Comparison of ENCODE assay signal across 12 cellular contexts in the genomic region with DNA sequence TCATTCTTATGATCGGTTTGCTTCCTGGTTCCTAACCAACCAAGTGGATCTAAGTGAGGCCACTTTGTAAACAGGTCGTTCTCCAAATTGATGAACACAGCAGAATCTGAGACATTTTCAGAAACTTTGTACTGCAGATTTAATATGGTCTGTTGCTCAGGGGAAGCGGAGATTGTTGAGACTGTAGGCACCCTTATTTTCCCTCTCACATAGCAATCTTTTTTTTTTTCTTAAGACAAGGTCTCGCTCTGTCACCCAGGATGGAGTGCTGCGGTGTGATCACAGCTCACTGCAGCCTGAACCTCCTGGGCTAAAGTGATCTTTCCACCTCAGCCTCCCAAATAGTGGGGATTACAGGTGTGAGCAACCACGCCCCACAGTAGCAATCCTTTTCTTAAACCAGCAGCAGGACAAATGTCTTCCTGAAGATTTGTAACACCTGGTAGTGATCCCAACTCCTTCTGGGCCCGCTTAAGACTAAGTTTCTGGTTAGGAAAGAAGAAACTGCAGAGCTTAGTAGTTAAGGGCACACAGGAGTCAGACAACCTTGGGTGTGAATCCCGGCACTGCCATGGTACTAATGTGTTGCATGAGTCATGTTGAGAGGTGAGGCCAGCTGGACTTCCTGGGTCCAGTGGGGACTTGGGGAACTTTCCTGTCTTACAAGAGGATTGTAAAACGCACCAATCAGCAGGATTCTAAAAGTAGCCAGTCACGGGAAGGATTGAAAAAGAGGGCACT. TPM values are rescaled to one million over a fixed set of nuclear protein-coding genes. Genes with fewer than 3 reads are reported as not detected.
DNase-seq lines count a peak whose midpoint lies in the region; ATAC-seq and TF ChIP-seq lines count a peak whose summit lies in the region.
"Had no signal": no experiment of that assay in that cellular context is flagged by ENCODE, and none has a peak within 500 bp of the region (broad histone marks: within the 10 kb centered on the region; RNA-seq: fewer than 3 reads in every experiment).

No MANE protein-coding gene starts in this region.

- POLR2A ChIA-PET in CD8-positive, alpha-beta T cell (lab: Charles Lee): interaction anchor here (0.6 to 6.4 kb wide), 4 partner anchors 11 to 78 kb away, joined by 3 to 115 read pairs (median 17); no protein-coding TSS in a partner anchor

- no peak for TF ChIP-seq CTCF in CD8-positive, alpha-beta T cell (IDR thresholded peaks at IDR 0.05)
- TF ChIP-seq CTCF in colonic mucosa (IDR thresholded peaks at IDR 0.05): no peak
- no peak for TF ChIP-seq CTCF in natural killer cell (IDR thresholded peaks at IDR 0.05)

- peak overlapping the region; percentile 99 for H3K27ac Mint-ChIP-seq in CD8-positive, alpha-beta T cell
- H3K27ac Mint-ChIP-seq in natural killer cell: peak overlapping the region; percentile 98 to 100

- peaks cover 34% of the 10 kb centered on the region for H3K4me1 Mint-ChIP-seq in CD8-positive, alpha-beta T cell (ENCODE audit: low read depth)
- H3K4me1 Mint-ChIP-seq in natural killer cell: peaks cover 34 to 39% of the 10 kb centered on the region in 2 donors

- H3K9ac ChIP-seq in colonic mucosa (ENCODE audit: low read depth in 2 of 2, low read length in 2 of 2): no peak overlapping the region

- H3K27me3 ChIP-seq in CD8-positive, alpha-beta T cell (ENCODE audit: insufficient read depth, low read length): no peaks in the 10 kb centered on the region
- H3K27me3 ChIP-seq in colonic mucosa: no peaks in the 10 kb centered on the region
- H3K27me3 ChIP-seq: testis had no signal

- no peaks in the 10 kb centered on the region for H3K27me3 Mint-ChIP-seq in CD8-positive, alpha-beta T cell (ENCODE audit: low read depth)
- peaks cover 0 to 3% of the 10 kb centered on the region in 2 donors for H3K27me3 Mint-ChIP-seq in natural killer cell (ENCODE audit: low read depth in 2 of 2)

- no peak for ATAC-seq in CD8-positive, alpha-beta T cell
- no peak for ATAC-seq in natural killer cell

- peaks cover 20% of the 10 kb centered on the region for H3K4me1 ChIP-seq in CD8-positive, alpha-beta T cell (ENCODE audit: insufficient read depth, low read length)
- peaks cover 3% of the 10 kb centered on the region for H3K4me1 ChIP-seq in colonic mucosa
- H3K4me1 ChIP-seq: testis had no signal

- H3K4me3 ChIP-seq in CD8-positive, alpha-beta T cell (ENCODE audit: low read depth, low read length): no peak overlapping the region
- no peak overlapping the region for H3K4me3 ChIP-seq in colonic mucosa
- H3K4me3 ChIP-seq: testis had no signal

- 0 out of 2 replicates have a peak, but pooled peaks have one; percentile 7 for TF ChIP-seq RAD21 in Ishikawa (IDR thresholded peaks at IDR 0.05; ENCODE audit: low read depth)

- H3K9me3 Mint-ChIP-seq in CD8-positive, alpha-beta T cell: no peaks in the 10 kb centered on the region
- no peaks in the 10 kb centered on the region for H3K9me3 Mint-ChIP-seq in natural killer cell
- H3K9me3 Mint-ChIP-seq: activated naive CD4-positive, alpha-beta T cell treated with anti-CD3 and anti-CD28 coated beads for 36 hours had no signal

- H3K9me3 ChIP-seq in CD8-positive, alpha-beta T cell (ENCODE audit: low read length): no peaks in the 10 kb centered on the region
- no peaks in the 10 kb centered on the region for H3K9me3 ChIP-seq in colonic mucosa
- H3K9me3 ChIP-seq: testis had no signal

- H3K36me3 ChIP-seq in CD8-positive, alpha-beta T cell (ENCODE audit: insufficient read depth, low read length): no peaks in the 10 kb centered on the region
- H3K36me3 ChIP-seq in colonic mucosa: no peaks in the 10 kb centered on the region

- H3K36me3 Mint-ChIP-seq in CD8-positive, alpha-beta T cell: peaks cover 2% of the 10 kb centered on the region
- no peaks in the 10 kb centered on the region for H3K36me3 Mint-ChIP-seq in natural killer cell

- no peak overlapping the region for H3K4me3 Mint-ChIP-seq in CD8-positive, alpha-beta T cell
- H3K4me3 Mint-ChIP-seq in natural killer cell: peak overlapping the region; percentile 21

- peak; percentile 65 for TF ChIP-seq EP300 in Ishikawa (IDR thresholded peaks at IDR 0.05; ENCODE audit: borderline replicate concordance)

- no peak for DNase-seq in CD8-positive, alpha-beta T cell
- DNase-seq in colonic mucosa: peak; percentile 54
- DNase-seq in natural killer cell: no peak
- no peak for DNase-seq in stimulated activated CD4-positive, alpha-beta T cell treated with anti-CD3 and anti-CD28 coated beads, Interleukin-1b, Interleukin-23, amount 100 ng/mL, for 48 hours
- DNase-seq in effector CD8-positive, alpha-beta T cell (lab: John Stamatoyannopoulos, UW): no peak
- DNase-seq in dermis blood vessel endothelial cell: no peak
- no peak for DNase-seq in NOMO-1 (lab: John Stamatoyannopoulos, UW; ENCODE audit: unreplicated experiment in 2 of 2)
- DNase-seq: activated naive CD4-positive, alpha-beta T cell treated with anti-CD3 and anti-CD28 coated beads for 36 hours; NCI-H1436; testis had no signal

- CTCF ChIA-PET in CD8-positive, alpha-beta T cell (lab: Charles Lee): interaction anchor here (0.7 kb wide), 1 partner anchor 104 kb away, joined by 3 read pairs; no protein-coding TSS in a partner anchor

- no peak overlapping the region for H3K27ac ChIP-seq in CD8-positive, alpha-beta T cell (ENCODE audit: low read depth, low read length)
- H3K27ac ChIP-seq in colonic mucosa: peak overlapping the region; percentile 92
- H3K27ac ChIP-seq: testis, VCaP had no signal

- intact Hi-C loops in CD8-positive, alpha-beta T cell (cut with DNase I, micrococcal nuclease): loop anchor here (2.0 to 5.0 kb wide), 3 partner anchors 215 to 1105 kb away; a partner anchor contains a TSS
- intact Hi-C loops in colonic mucosa (cut with DNase I) (no loop called here), natural killer cell (cut with micrococcal nuclease) (loop anchor here (2.0 to 5.0 kb wide), 3 partner anchors 177 to 240 kb away; a partner anchor contains a TSS)

TF ChIP-seq in Ishikawa, 13 proteins besides CTCF, POLR2A, EP300 and RAD21:
- TF ChIP-seq TEAD4 (IDR thresholded peaks at IDR 0.05): peak; percentile 46; the same call in 1 of the 2 replicates
- no peak; the same call in 1 of the 2 replicates for TF ChIP-seq FOXM1 (IDR thresholded peaks at IDR 0.05; ENCODE audit: borderline replicate concordance, low read depth)
- no peak for TF ChIP-seq ZBTB7A (IDR thresholded peaks at IDR 0.05; ENCODE audit: low read depth)
- TF ChIP-seq TCF12 (IDR thresholded peaks at IDR 0.05; ENCODE audit: low read depth): peak; percentile 63; the same call in 1 of the 2 replicates
- TF ChIP-seq NFIC (IDR thresholded peaks at IDR 0.05): no peak
- TF ChIP-seq, protein P1, sequence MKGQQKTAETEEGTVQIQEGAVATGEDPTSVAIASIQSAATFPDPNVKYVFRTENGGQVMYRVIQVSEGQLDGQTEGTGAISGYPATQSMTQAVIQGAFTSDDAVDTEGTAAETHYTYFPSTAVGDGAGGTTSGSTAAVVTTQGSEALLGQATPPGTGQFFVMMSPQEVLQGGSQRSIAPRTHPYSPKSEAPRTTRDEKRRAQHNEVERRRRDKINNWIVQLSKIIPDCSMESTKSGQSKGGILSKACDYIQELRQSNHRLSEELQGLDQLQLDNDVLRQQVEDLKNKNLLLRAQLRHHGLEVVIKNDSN (IDR thresholded peaks at IDR 0.05): no peak
- TF ChIP-seq, protein P2, sequence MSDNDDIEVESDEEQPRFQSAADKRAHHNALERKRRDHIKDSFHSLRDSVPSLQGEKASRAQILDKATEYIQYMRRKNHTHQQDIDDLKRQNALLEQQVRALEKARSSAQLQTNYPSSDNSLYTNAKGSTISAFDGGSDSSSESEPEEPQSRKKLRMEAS (IDR thresholded peaks at IDR 0.05): no peak
- TF ChIP-seq CREB1 (IDR thresholded peaks at IDR 0.05; ENCODE audit: low read depth): no peak

RNA-seq across cellular contexts. Expression of a gene that starts 48.4 kb away (rescaled TPM):
- total RNA-seq in CD8-positive, alpha-beta T cell: 100 to 1,000 TPM; 626 to 627 TPM
- total RNA-seq in colonic mucosa (100 to 1,000 TPM; 257 to 424 TPM), natural killer cell (100 to 1,000 TPM; 119 to 157 (median 133) TPM), dermis blood vessel endothelial cell (90.7 and 105 TPM in 2 replicates)
